ENCODE assay signal across 9 cellular contexts in genomic region chr1:151710187-151710586, GRCh38. TPM values are rescaled to one million over a fixed set of nuclear protein-coding genes. Genes with fewer than 3 reads are reported as not detected.
DNase-seq lines count a peak whose midpoint lies in the region; ATAC-seq and TF ChIP-seq lines count a peak whose summit lies in the region.
"Had no signal": no experiment of that assay in that cellular context is flagged by ENCODE, and none has a peak within 500 bp of the region (broad histone marks: within the 10 kb centered on the region; RNA-seq: fewer than 3 reads in every experiment).

No MANE protein-coding gene starts in this region.

- TF ChIP-seq POLR2A in prostate gland (IDR thresholded peaks at IDR 0.05) (no peak), gastrocnemius medialis (IDR thresholded peaks at IDR 0.05) (no peak)

- no peak for TF ChIP-seq CTCF in neural crest cell (conservative IDR thresholded peaks at IDR 0.05)
- no peak for TF ChIP-seq CTCF in prostate gland (IDR thresholded peaks at IDR 0.05)
- TF ChIP-seq CTCF in gastrocnemius medialis (IDR thresholded peaks at IDR 0.05 in 4 of 5, conservative IDR thresholded peaks at IDR 0.05 in 1 of 5): no peak

- H3K4me1 Mint-ChIP-seq in neural crest cell: peaks cover 29% of the 10 kb centered on the region

- H3K4me3 Mint-ChIP-seq in neural crest cell: peak overlapping the region; percentile 49

- no peak for ATAC-seq in gastrocnemius medialis

- in situ Hi-C loops in gastrocnemius medialis (cut with MboI; ENCODE audit: low sequenced_read_pairs in 4 of 4): no loop called here
- in situ Hi-C loops in ACHN (cut with HindIII; ENCODE audit: low pct_ligation_motif_present, low pct_unique_long_range_greater_than_20kb, low sequenced_read_pairs): no loop called here

- intact Hi-C loops in prostate gland (cut with DNase I) (no loop called here), gastrocnemius medialis (cut with DNase I; ENCODE audit: low total_unique reads) (no loop called here)

- H3K27ac ChIP-seq in prostate gland: no peak overlapping the region
- H3K27ac ChIP-seq in gastrocnemius medialis: no peak overlapping the region
- H3K27ac ChIP-seq: neutrophil had no signal

- H3K9me3 ChIP-seq in prostate gland (no peaks in the 10 kb centered on the region), gastrocnemius medialis (no peaks in the 10 kb centered on the region)
- H3K9me3 ChIP-seq: neutrophil had no signal

- H3K27me3 ChIP-seq in prostate gland (replicated peaks; ENCODE audit: insufficient read depth) (no peaks in the 10 kb centered on the region), gastrocnemius medialis (no peaks in the 10 kb centered on the region)

- H3K4me1 ChIP-seq in prostate gland (replicated peaks): no peaks in the 10 kb centered on the region
- H3K4me1 ChIP-seq in gastrocnemius medialis: no peaks in the 10 kb centered on the region

- H3K36me3 Mint-ChIP-seq in neural crest cell (ENCODE audit: low read depth): no peaks in the 10 kb centered on the region

- no peaks in the 10 kb centered on the region for H3K36me3 ChIP-seq in prostate gland
- no peaks in the 10 kb centered on the region for H3K36me3 ChIP-seq in gastrocnemius medialis
- H3K36me3 ChIP-seq: neutrophil had no signal

- H3K4me3 ChIP-seq in prostate gland (no peak overlapping the region), gastrocnemius medialis (no peak overlapping the region)

- peak overlapping the region; percentile 87 for H3K27ac Mint-ChIP-seq in neural crest cell (ENCODE audit: unreplicated experiment)

- 21% methylated on average over 5 of the region's 11 CpGs for WGBS in prostate gland

- DNase-seq in EH (ENCODE audit: low read depth) (peak; percentile 42), NCI-H2227 (lab: John Stamatoyannopoulos, UW; ENCODE audit: unreplicated experiment) (peak; percentile 97), astrocyte of the hippocampus (ENCODE audit: low read depth, low spot score) (peak; percentile 81), neural crest cell (ENCODE audit: low read depth, low spot score) (peak; percentile 82), prostate gland (ENCODE audit: low spot score) (no peak), gastrocnemius medialis (no peak), ACHN (no peak)
- no peak for DNase-seq in effector CD8-positive, alpha-beta T cell (lab: John Stamatoyannopoulos, UW)

- H3K27me3 Mint-ChIP-seq in neural crest cell (ENCODE audit: low read depth): peaks cover 3% of the 10 kb centered on the region

- no peaks in the 10 kb centered on the region for H3K9me3 Mint-ChIP-seq in neural crest cell

RNA-seq across cellular contexts. Expression of gene CELF3, which starts 6.4 kb away (rescaled TPM):
- 21.7 and 22.0 TPM in 2 replicates for total RNA-seq in neural crest cell
- total RNA-seq in prostate gland: under 1 TPM in 1 of 2 donors, not detected in 1; 0.34 TPM
- not detected for total RNA-seq in gastrocnemius medialis

RNA-seq across cellular contexts. Expression of gene RIIAD1, which starts 11.1 kb away (rescaled TPM):
- total RNA-seq in neural crest cell (0.14 TPM in 1 of 2 replicates, not detected in the other), prostate gland (1 to 10 TPM in 1 of 2 donors, not detected in 1; 7.8 TPM), gastrocnemius medialis (not detected)

RNA-seq across cellular contexts. Expression of gene MRPL9, which starts 53.1 kb away (rescaled TPM):
- total RNA-seq in neural crest cell (121 and 129 TPM in 2 replicates), prostate gland (10 to 100 TPM; 47.9 to 80.1 TPM), gastrocnemius medialis (10 to 100 TPM; 61.4 to 74.7 (median 65.6) TPM)

Comparison
In these comparisons a context has a peak if more than half of its experiments do, and no peak if none do; other contexts are left out.
1. DNase-seq: peak in EH (single experiment), NCI-H2227 (single experiment), astrocyte of the hippocampus (single experiment) and neural crest cell (single experiment); none in prostate gland (single experiment), gastrocnemius medialis (0 of 2), ACHN (single experiment) and effector CD8-positive, alpha-beta T cell (single experiment).
2. RNA of gene CELF3, which starts 6.4 kb away (total RNA-seq): 21.7 to 22.0 TPM in neural crest cell; 0.34 TPM in prostate gland and not detected in gastrocnemius medialis; every median in the first group is over 10 times any median in the second.